In the genomic region with DNA sequence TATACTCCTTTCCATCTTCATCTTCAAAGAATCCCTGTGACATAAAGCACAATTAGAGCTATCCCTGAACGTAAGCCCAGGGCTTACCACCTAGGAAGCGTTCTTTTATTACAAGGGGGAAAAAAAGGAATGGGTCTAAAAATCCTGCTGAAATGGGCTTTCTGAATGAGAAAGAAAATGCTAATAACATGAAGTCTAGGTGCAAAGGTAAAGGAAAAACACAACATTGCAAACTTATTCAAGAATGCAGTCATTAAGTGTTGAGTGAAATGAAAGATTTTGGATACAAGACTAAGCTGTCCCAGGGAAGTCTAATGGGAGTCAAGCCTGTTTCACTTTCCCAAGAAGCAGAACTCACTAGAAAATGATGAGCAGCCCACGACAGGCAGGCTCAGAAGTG, we compare ENCODE assay signal across 23 cellular contexts. TPM values are rescaled to one million over a fixed set of nuclear protein-coding genes. Genes with fewer than 3 reads are reported as not detected.
"Had no signal": no experiment of that assay in that cellular context is flagged by ENCODE, and none has a peak within 500 bp of the region (broad histone marks: within the 10 kb centered on the region; RNA-seq: fewer than 3 reads in every experiment).

No MANE protein-coding gene starts in this region.

- H3K27ac ChIP-seq: colonic mucosa, epithelial cell of prostate, gastrocnemius medialis, lower lobe of right lung, ovary, psoas muscle, sigmoid colon, testis, tibial artery had no signal

- H3K9me3 ChIP-seq: colonic mucosa, gastrocnemius medialis, lower lobe of right lung, ovary, psoas muscle, sigmoid colon, testis, tibial artery had no signal

- FAIRE-seq: keratinocyte had no signal

- H3K27me3 ChIP-seq: colonic mucosa, gastrocnemius medialis, ovary, sigmoid colon, testis, tibial artery had no signal

- H3K36me3 ChIP-seq: colonic mucosa, ovary had no signal

- H3K4me1 ChIP-seq: colonic mucosa, gastrocnemius medialis, lower lobe of right lung, psoas muscle, sigmoid colon, testis, tibial artery had no signal

- DNase-seq: colonic mucosa; effector CD8-positive, alpha-beta T cell; endodermal cell; foreskin fibroblast; gastrocnemius medialis; left ventricle myocardium superior; lower lobe of right lung; naive thymus-derived CD8-positive, alpha-beta T cell; nephron progenitor cell; occipital lobe; ovary; posterior cingulate gyrus; psoas muscle; right cardiac atrium; sigmoid colon; stimulated activated CD4-positive, alpha-beta T cell treated with anti-CD3 and anti-CD28 coated beads, Interleukin-2, amount 100 ng/mL, for 24 hours; stimulated activated CD4-positive, alpha-beta T cell treated with anti-CD3 and anti-CD28 coated beads, Interleukin-4, amount 100 ng/mL, for 24 hours; stimulated activated naive CD4-positive, alpha-beta T cell treated with Interleukin-2 at 50 U/mL for 16 hours; substantia nigra; testis; tibial artery had no signal

- H3K4me3 ChIP-seq: colonic mucosa, gastrocnemius medialis, lower lobe of right lung, ovary, psoas muscle, sigmoid colon, testis, tibial artery had no signal

RNA-seq across cellular contexts. Expression of gene SLC15A1, which starts 55.3 kb away (rescaled TPM):
- polyA plus RNA-seq: naive thymus-derived CD8-positive, alpha-beta T cell; right cardiac atrium had no signal
